ENCODE assay signal across 8 cellular contexts in the genomic region with DNA sequence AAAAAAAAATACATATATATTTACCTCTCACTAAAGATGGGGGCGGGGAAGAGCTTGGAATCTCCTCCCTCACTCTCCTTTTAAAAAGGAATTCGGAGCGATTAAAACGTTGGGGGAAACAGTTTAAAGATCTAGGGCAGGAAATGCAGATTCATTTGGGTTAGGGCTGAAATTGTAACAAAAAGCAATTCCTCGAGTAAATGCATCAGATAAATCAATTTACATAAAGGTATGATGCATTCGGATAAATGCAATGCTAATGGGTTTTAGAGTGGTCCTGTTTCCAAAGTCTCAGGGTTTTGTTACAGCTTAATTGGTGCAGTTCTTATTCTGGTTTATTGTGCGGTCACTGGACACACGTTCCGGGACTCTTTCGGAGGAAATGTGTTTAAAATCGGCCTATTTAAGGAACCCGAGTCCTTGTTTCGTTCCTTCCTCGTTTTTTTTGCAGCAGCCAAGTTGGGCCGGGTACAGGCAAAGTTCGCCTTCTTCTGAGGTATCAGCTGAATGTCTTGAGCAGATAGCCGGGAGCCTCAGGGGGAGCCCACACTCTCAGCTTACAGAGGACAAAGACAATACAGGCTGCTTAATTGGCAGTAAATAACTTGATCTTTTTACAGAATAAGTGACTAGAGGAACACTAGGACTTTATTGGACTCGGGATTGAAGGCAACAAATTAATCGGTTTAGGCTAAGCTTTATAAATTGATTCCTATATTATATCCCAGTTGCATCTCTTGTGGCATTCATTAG. TPM values are rescaled to one million over a fixed set of nuclear protein-coding genes. Genes with fewer than 3 reads are reported as not detected.
DNase-seq lines count a peak whose midpoint lies in the region; ATAC-seq and TF ChIP-seq lines count a peak whose summit lies in the region.

No MANE protein-coding gene starts in this region.

- H3K4me3 ChIP-seq in brain microvascular endothelial cell (ENCODE audit: low read depth, low read length) = peak overlapping the region; percentile 76
- peak overlapping the region; percentile 93 for H3K4me3 ChIP-seq in iPS-20b (ENCODE audit: low read length)
- peak overlapping the region; percentile 82 to 90 (median 84) for H3K4me3 ChIP-seq in skeletal muscle tissue (ENCODE audit: low read length in 3 of 3)

- in situ Hi-C loops in brain microvascular endothelial cell (cut with HindIII; ENCODE audit: low pct_ligation_motif_present, low sequenced_read_pairs) = loop anchor here (25.0 kb wide), 1 partner anchor 632 kb away; no protein-coding TSS in a partner anchor

- H3K27me3 ChIP-seq in brain microvascular endothelial cell (replicated peaks) (no peaks in the 10 kb centered on the region), iPS-20b (ENCODE audit: insufficient read depth, low read length) (no peaks in the 10 kb centered on the region), skeletal muscle tissue (ENCODE audit: control insufficient read depth in 3 of 3, insufficient read depth in 3 of 3, low read length in 3 of 3) (no peaks in the 10 kb centered on the region)

- peaks cover 53% of the 10 kb centered on the region for H3K4me1 Mint-ChIP-seq in activated T-cell treated with anti-CD3 and anti-CD28 coated beads, Interleukin-2, amount 50 U/mL, for 4 hours (ENCODE audit: low read depth)

- peaks cover 2% of the 10 kb centered on the region for H3K36me3 Mint-ChIP-seq in activated T-cell treated with anti-CD3 and anti-CD28 coated beads, Interleukin-2, amount 50 U/mL, for 4 hours (ENCODE audit: insufficient read depth)

- no peak for ATAC-seq in activated T-cell treated with anti-CD3 and anti-CD28 coated beads, Interleukin-2, amount 50 U/mL, for 4 hours
- ATAC-seq in HG03139 (IDR thresholded peaks at IDR 0.05; ENCODE audit: unreplicated experiment) = no peak

- DNase-seq in activated T-cell treated with anti-CD3 and anti-CD28 coated beads, Interleukin-2, amount 50 U/mL, for 4 hours = no peak
- DNase-seq in activated T-cell treated with anti-CD3 and anti-CD28 coated beads, Interleukin-2, amount 50 U/mL, for 1 hour = no peak
- DNase-seq in NOMO-1 treated with DMSO at 0.1 percent for 48 hours (lab: John Stamatoyannopoulos, UW; ENCODE audit: unreplicated experiment) = peak; percentile 45
- DNase-seq in brain microvascular endothelial cell = no peak
- DNase-seq in NCI-H446 treated with DMSO at 0.1 percent for 48 hours (lab: John Stamatoyannopoulos, UW) = no peak

- H3K4me1 ChIP-seq in iPS-20b (ENCODE audit: insufficient read depth, low read length) (peaks cover 33% of the 10 kb centered on the region), skeletal muscle tissue (ENCODE audit: control insufficient read depth in 3 of 3, insufficient read depth in 3 of 3, low read length in 3 of 3) (peaks cover 18 to 38% (median 34%) of the 10 kb centered on the region in 3 donors)

- H3K9ac ChIP-seq in iPS-20b (ENCODE audit: low read depth, low read length) (peak overlapping the region; percentile 80), skeletal muscle tissue (ENCODE audit: low read depth in 1 of 3, low read length in 3 of 3) (peak overlapping the region; percentile 60 to 84 (median 78))

- H3K36me3 ChIP-seq in brain microvascular endothelial cell (replicated peaks) = no peaks in the 10 kb centered on the region
- peaks cover 20% of the 10 kb centered on the region for H3K36me3 ChIP-seq in iPS-20b (ENCODE audit: insufficient read depth, low read depth, low read length)
- H3K36me3 ChIP-seq in skeletal muscle tissue (ENCODE audit: control insufficient read depth in 3 of 3, insufficient read depth in 3 of 3, low read length in 3 of 3) = no peaks in the 10 kb centered on the region

- no peak for TF ChIP-seq CTCF in brain microvascular endothelial cell (IDR thresholded peaks at IDR 0.05; ENCODE audit: low read depth, low read length, missing control alignments)

- peak overlapping the region; percentile 91 for H3K4me3 Mint-ChIP-seq in activated T-cell treated with anti-CD3 and anti-CD28 coated beads, Interleukin-2, amount 50 U/mL, for 4 hours

- H3K9me3 Mint-ChIP-seq in activated T-cell treated with anti-CD3 and anti-CD28 coated beads, Interleukin-2, amount 50 U/mL, for 4 hours = no peaks in the 10 kb centered on the region

- H3K9me3 ChIP-seq in iPS-20b (ENCODE audit: insufficient read depth, low read depth, low read length) (no peaks in the 10 kb centered on the region), skeletal muscle tissue (ENCODE audit: control insufficient read depth in 3 of 3, low read length in 3 of 3) (no peaks in the 10 kb centered on the region)

- H3K27ac ChIP-seq in brain microvascular endothelial cell = no peak overlapping the region
- H3K27ac ChIP-seq in iPS-20b (ENCODE audit: low read length) = peak overlapping the region; percentile 3
- peak overlapping the region; percentile 90 for H3K27ac ChIP-seq in skeletal muscle tissue (ENCODE audit: low read depth, low read length)

- H3K27me3 Mint-ChIP-seq in activated T-cell treated with anti-CD3 and anti-CD28 coated beads, Interleukin-2, amount 50 U/mL, for 4 hours (ENCODE audit: low read depth) = peaks cover 11% of the 10 kb centered on the region

RNA-seq across cellular contexts. Expression of a gene that starts 1.7 kb away (rescaled TPM):
- 10 to 100 TPM; 10.0 to 19.8 (median 19.0) TPM for total RNA-seq in activated T-cell treated with anti-CD3 and anti-CD28 coated beads, Interleukin-2, amount 50 U/mL, for 4 hours
- 33.9 TPM for total RNA-seq in skeletal muscle tissue
